1 cellular context compared by ENCODE assay signal in the genomic region with DNA sequence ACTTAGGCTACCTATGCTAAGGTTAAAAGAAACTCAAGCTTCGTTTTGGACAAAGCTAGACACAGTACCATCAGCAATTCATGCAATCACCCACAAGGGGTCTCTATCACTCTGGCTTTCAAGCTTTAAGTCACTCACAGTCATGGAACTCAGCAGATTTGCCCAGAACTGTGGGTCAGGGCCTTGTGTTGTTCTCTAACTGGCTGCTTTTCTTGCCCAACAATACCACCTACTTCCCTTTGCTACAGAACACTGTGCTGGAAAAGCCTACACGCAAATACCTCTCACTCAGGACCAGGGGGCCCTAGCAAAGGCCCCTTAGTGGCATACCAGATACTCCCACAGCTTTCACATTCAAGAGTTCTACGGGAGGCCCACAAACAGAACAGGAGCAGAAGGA.
TF ChIP-seq lines count a peak whose summit lies in the region.

No MANE protein-coding gene starts in this region.

TF ChIP-seq in H1, 55 proteins besides CTCF, POLR2A, EP300 and RAD21:
- no peak for TF ChIP-seq POLR2AphosphoS5 (IDR thresholded peaks at IDR 0.05; ENCODE audit: low read depth, low read length)
- no peak for TF ChIP-seq BACH1 (IDR thresholded peaks at IDR 0.05; ENCODE audit: low read length)
